In genomic region chr6:35046098-35046497, GRCh38 we compare ENCODE assay signal across 9 cellular contexts.
A peak's percentile ranks its signal among the peaks of the same experiment; 100 is the strongest.
DNase-seq lines count a peak whose midpoint lies in the region; ATAC-seq and TF ChIP-seq lines count a peak whose summit lies in the region.
"Had no signal": no experiment of that assay in that cellular context is flagged by ENCODE, and none has a peak within 500 bp of the region (broad histone marks: within the 10 kb centered on the region; RNA-seq: fewer than 3 reads in every experiment).

No MANE protein-coding gene starts in this region.

- intact Hi-C loops in body of pancreas (cut with DNase I) (no loop called here), stomach (cut with DNase I; ENCODE audit: low total_unique reads) (no loop called here)

- TF ChIP-seq CTCF in body of pancreas (IDR thresholded peaks at IDR 0.05): no peak
- TF ChIP-seq CTCF in stomach (IDR thresholded peaks at IDR 0.05): no peak

- H3K4me3 ChIP-seq in HAP-1: no peak overlapping the region
- no peak overlapping the region for H3K4me3 ChIP-seq in body of pancreas
- H3K4me3 ChIP-seq in stomach: no peak overlapping the region

- no peaks in the 10 kb centered on the region for H3K9me3 ChIP-seq in HAP-1
- H3K9me3 ChIP-seq in body of pancreas: no peaks in the 10 kb centered on the region
- H3K9me3 ChIP-seq in stomach: no peaks in the 10 kb centered on the region

- H3K27me3 ChIP-seq in HAP-1 (ENCODE audit: low read depth) (no peaks in the 10 kb centered on the region), body of pancreas (no peaks in the 10 kb centered on the region), stomach (no peaks in the 10 kb centered on the region)

- in situ Hi-C loops in HAP-1 (cut with MboI; ENCODE audit: low sequenced_read_pairs): no loop called here

- H3K4me1 ChIP-seq in HAP-1 (peaks cover 45% of the 10 kb centered on the region), body of pancreas (peaks cover 57% of the 10 kb centered on the region), stomach (peaks cover 64 to 99% (median 90%) of the 10 kb centered on the region in 4 donors)

- DNase-seq in HAP-1 (ENCODE audit: low spot score in 2 of 2) (peak; percentile 82 to 97), body of pancreas (no peak), islet precursor cell (peak; percentile 43), stomach (no peak), NCI-H1417 treated with DMSO at 0.1 percent for 48 hours (lab: John Stamatoyannopoulos, UW) (no peak), NCI-H82 (lab: John Stamatoyannopoulos, UW) (no peak)
- DNase-seq: activated T-cell treated with anti-CD3 and anti-CD28 coated beads, Interleukin-2, amount 50 U/mL, for 1 hour had no signal

- TF ChIP-seq POLR2A in body of pancreas (IDR thresholded peaks at IDR 0.05) (no peak), stomach (IDR thresholded peaks at IDR 0.05) (no peak)

- 46 to 63% methylated on average over 3 of the region's 3 CpGs for WGBS in body of pancreas, 2 donors
- WGBS in stomach, 5 donors: 56 to 76% (median 61%) methylated on average over 3 of the region's 3 CpGs

- no peak for TF ChIP-seq EP300 in stomach (IDR thresholded peaks at IDR 0.05)

- H3K27ac ChIP-seq in body of pancreas: peak overlapping the region in 3 of 4 donors; percentile 73 to 90 (median 86)
- peak overlapping the region in 4 of 5 donors; percentile 66 to 86 (median 80) for H3K27ac ChIP-seq in stomach

- ATAC-seq in body of pancreas (no peak), GM21619 (IDR thresholded peaks at IDR 0.05; ENCODE audit: unreplicated experiment) (no peak), GM18858 (IDR thresholded peaks at IDR 0.05; ENCODE audit: unreplicated experiment) (no peak)

- no peaks in the 10 kb centered on the region for H3K36me3 ChIP-seq in HAP-1 (replicated peaks)
- H3K36me3 ChIP-seq in body of pancreas (replicated peaks in 1 of 2; ENCODE audit: insufficient read depth in 1 of 2, low read depth in 2 of 2): no peaks in the 10 kb centered on the region
- H3K36me3 ChIP-seq in stomach: peaks cover 0 to 13% (median 4%) of the 10 kb centered on the region in 4 donors

Comparison
In these comparisons a context has a peak if more than half of its experiments do, and no peak if none do; other contexts are left out.
1. DNase-seq: peak in HAP-1 (2 of 2) and islet precursor cell (single experiment); none in body of pancreas (0 of 4), stomach (single experiment), NCI-H1417 treated with DMSO at 0.1 percent for 48 hours (single experiment) and NCI-H82 (single experiment).